8 cellular contexts compared by ENCODE assay signal in genomic region chr7:102874166-102874829, GRCh38. TPM values are rescaled to one million over a fixed set of nuclear protein-coding genes. Genes with fewer than 3 reads are reported as not detected.
DNase-seq lines count a peak whose midpoint lies in the region; ATAC-seq and TF ChIP-seq lines count a peak whose summit lies in the region.

No MANE protein-coding gene starts in this region.

- no peak overlapping the region for H3K4me3 ChIP-seq in adipocyte (ENCODE audit: low read length)
- no peak overlapping the region for H3K4me3 ChIP-seq in heart left ventricle

- H3K27me3 ChIP-seq in adipocyte (replicated peaks; ENCODE audit: control insufficient read depth, insufficient read depth, low read length) (no peaks in the 10 kb centered on the region), heart left ventricle (no peaks in the 10 kb centered on the region)

- no peaks in the 10 kb centered on the region for H3K36me3 ChIP-seq in adipocyte (ENCODE audit: control insufficient read depth, insufficient read depth, low read length, severe bottlenecking)
- no peaks in the 10 kb centered on the region for H3K36me3 ChIP-seq in heart left ventricle

- 89 to 91% (median 91%) methylated on average over 5 of the region's 5 CpGs for WGBS in heart left ventricle, 4 donors

- TF ChIP-seq POLR2A in heart left ventricle (IDR thresholded peaks at IDR 0.05) = no peak

- ATAC-seq in GM19463 (IDR thresholded peaks at IDR 0.05; ENCODE audit: unreplicated experiment) = peak; percentile 98
- ATAC-seq in HG03442 (IDR thresholded peaks at IDR 0.05; ENCODE audit: unreplicated experiment) = peak; percentile 99
- no peak for ATAC-seq in heart left ventricle

- intact Hi-C loops in heart left ventricle (cut with DNase I) = no loop called here

- peaks cover 27% of the 10 kb centered on the region for H3K4me1 ChIP-seq in adipocyte (ENCODE audit: control insufficient read depth, insufficient read depth, low read length)
- H3K4me1 ChIP-seq in heart left ventricle = peaks cover 0 to 3% (median 0%) of the 10 kb centered on the region in 12 donors

- H3K9ac ChIP-seq in adipocyte (ENCODE audit: low read length) = no peak overlapping the region

- DNase-seq in GM04504 (ENCODE audit: low read depth) = peak; percentile 55
- peak; percentile 54 for DNase-seq in adipocyte (ENCODE audit: low read depth)
- DNase-seq in pulmonary artery endothelial cell (ENCODE audit: low read depth, low spot score) = peak; percentile 84
- no peak for DNase-seq in NCI-H2196 treated with DMSO at 0.1 percent for 48 hours (lab: John Stamatoyannopoulos, UW; ENCODE audit: unreplicated experiment)
- no peak for DNase-seq in nucleus accumbens (lab: John Stamatoyannopoulos, UW)
- DNase-seq in heart left ventricle = no peak

- TF ChIP-seq CTCF in heart left ventricle (IDR thresholded peaks at IDR 0.05) = no peak

- H3K9me3 ChIP-seq in adipocyte (ENCODE audit: control insufficient read depth, low read length) (no peaks in the 10 kb centered on the region), heart left ventricle (no peaks in the 10 kb centered on the region)

- no peak overlapping the region for H3K27ac ChIP-seq in heart left ventricle

RNA-seq across cellular contexts. Expression of gene LRRC17, which starts 38.5 kb away (rescaled TPM):
- total RNA-seq in pulmonary artery endothelial cell (12.7 and 24.5 TPM in 2 replicates), heart left ventricle (10 to 100 TPM in 1 of 9 donors, 1 to 10 TPM in 6, under 1 TPM in 2; 0.72 to 10.8 (median 4.1) TPM)
- 1 to 10 TPM; 1.4 to 2.8 TPM for polyA plus RNA-seq in heart left ventricle

Comparison
In these comparisons a context has a peak if more than half of its experiments do, and no peak if none do; other contexts are left out.
1. DNase-seq: peak in GM04504 (single experiment), adipocyte (single experiment) and pulmonary artery endothelial cell (single experiment); none in NCI-H2196 treated with DMSO at 0.1 percent for 48 hours (single experiment), nucleus accumbens (0 of 56) and heart left ventricle (0 of 5).
2. ATAC-seq: peak in GM19463 (single experiment) and HG03442 (single experiment); none in heart left ventricle (0 of 4).